In the genomic region with DNA sequence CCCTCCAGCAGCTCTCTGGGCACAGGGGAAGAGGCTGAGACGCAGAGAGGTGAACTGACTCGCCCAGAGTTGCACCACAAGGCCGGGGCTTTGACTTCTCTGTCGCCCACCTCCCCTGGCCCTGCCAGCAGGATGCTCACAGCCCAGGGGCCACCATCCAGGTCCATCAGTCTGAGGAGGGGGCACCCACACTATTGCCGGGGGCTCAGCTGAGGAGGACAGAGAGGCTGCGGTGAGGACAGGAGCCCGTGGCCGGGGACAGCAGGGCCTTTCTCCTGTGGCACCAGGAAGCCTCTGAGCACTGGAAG, we compare ENCODE assay signal across 9 cellular contexts. TPM values are rescaled to one million over a fixed set of nuclear protein-coding genes. Genes with fewer than 3 reads are reported as not detected.
DNase-seq lines count a peak whose midpoint lies in the region; ATAC-seq and TF ChIP-seq lines count a peak whose summit lies in the region.
"Had no signal": no experiment of that assay in that cellular context is flagged by ENCODE, and none has a peak within 500 bp of the region (broad histone marks: within the 10 kb centered on the region; RNA-seq: fewer than 3 reads in every experiment).

No MANE protein-coding gene starts in this region.

- H3K9me3 ChIP-seq in AG04450 (ENCODE audit: control insufficient read depth, insufficient read depth, low read length): no peaks in the 10 kb centered on the region; the same call in 1 of the 2 replicates
- H3K9me3 ChIP-seq in osteoblast (ENCODE audit: low read depth, low read length): no peaks in the 10 kb centered on the region

- H2AFZ ChIP-seq in osteoblast (ENCODE audit: low read length): no peak overlapping the region

- no peak overlapping the region for H3K4me3 ChIP-seq in AG04450 (ENCODE audit: low read depth, low read length)
- H3K4me3 ChIP-seq in Jurkat, Clone E6-1 (ENCODE audit: low read length): peak overlapping the region; percentile 26
- no peak overlapping the region for H3K4me3 ChIP-seq in osteoblast (ENCODE audit: insufficient read depth, low read length)

- DNase-seq in AG04450 (ENCODE audit: low read depth, low spot score): no peak
- DNase-seq in Jurkat, Clone E6-1 (ENCODE audit: low read depth, low spot score): no peak
- no peak for DNase-seq in osteoblast (ENCODE audit: insufficient read length, low spot score, missing footprints)
- no peak for DNase-seq in putamen (ENCODE audit: low spot score)
- DNase-seq in NCI-H2196 treated with DMSO at 0.1 percent for 48 hours (lab: John Stamatoyannopoulos, UW; ENCODE audit: unreplicated experiment): no peak
- DNase-seq: NCI-H187 had no signal

- H3K27me3 ChIP-seq in AG04450 (ENCODE audit: control insufficient read depth, insufficient read depth, low read length) (no peaks in the 10 kb centered on the region), osteoblast (ENCODE audit: insufficient read depth, low read length) (no peaks in the 10 kb centered on the region)

- no peaks in the 10 kb centered on the region for H4K20me1 ChIP-seq in osteoblast (ENCODE audit: insufficient read depth, low read length)

- CTCF ChIA-PET in AG04450 (lab: Charles Lee): interaction anchor here (0.8 to 4.9 kb wide), 18 partner anchors 14 to 224 kb away, joined by 3 to 104 read pairs (median 8); no protein-coding TSS in a partner anchor

- peaks cover 28% of the 10 kb centered on the region for H3K4me1 ChIP-seq in osteoblast (ENCODE audit: insufficient read depth, low read length)

- H3K36me3 ChIP-seq in osteoblast (ENCODE audit: insufficient read depth, low read length): peaks cover 25% of the 10 kb centered on the region

- ATAC-seq in HG03045 (IDR thresholded peaks at IDR 0.05; ENCODE audit: unreplicated experiment) (no peak), HG03354 (IDR thresholded peaks at IDR 0.05; ENCODE audit: poor library complexity, severe bottlenecking, unreplicated experiment) (no peak)

- H3K27ac ChIP-seq in AG04450 (ENCODE audit: low read depth, low read length): peak overlapping the region; percentile 75
- H3K27ac ChIP-seq in cingulate gyrus (ENCODE audit: low read depth, low read length): peak overlapping the region; percentile 51
- peak overlapping the region; percentile 57 for H3K27ac ChIP-seq in osteoblast (ENCODE audit: low read depth, low read length)

- no peak overlapping the region for H3K4me2 ChIP-seq in osteoblast (ENCODE audit: insufficient read depth, low read length)

- H3K79me2 ChIP-seq in osteoblast (ENCODE audit: insufficient read depth, low read length): no peaks in the 10 kb centered on the region

- no peak for TF ChIP-seq CTCF in AG04450 (IDR thresholded peaks at IDR 0.05; ENCODE audit: low read depth, low read length)
- no peak for TF ChIP-seq CTCF in osteoblast (IDR thresholded peaks at IDR 0.05; ENCODE audit: extremely low read depth, low read depth, low read length)

- POLR2A ChIA-PET in AG04450 (lab: Yijun Ruan, JAX): interaction anchor here (1.6 kb wide), 1 partner anchor 81 kb away, joined by 15 read pairs; no protein-coding TSS in a partner anchor

RNA-seq across cellular contexts. Expression of gene KDM8, which starts 32.6 kb away (rescaled TPM):
- polyA plus RNA-seq in AG04450 (2011; rRNA removed): 2.5 and 2.8 TPM in 2 replicates
- polyA minus RNA-seq in AG04450 (2011; rRNA and poly(A)+ RNA removed): 4.2 and 5.4 TPM in 2 replicates
- polyA plus RNA-seq in Jurkat, Clone E6-1 (2012; ENCODE audit: insufficient read depth, insufficient read length): 7.9 TPM
- 2.9 and 6.2 TPM in 2 replicates for total RNA-seq in osteoblast

RNA-seq across cellular contexts. Expression of gene NSMCE1, which starts 32.7 kb away (rescaled TPM):
- 35.4 and 37.2 TPM in 2 replicates for polyA plus RNA-seq in AG04450 (2011; rRNA removed)
- 37.2 and 44.0 TPM in 2 replicates for polyA minus RNA-seq in AG04450 (2011; rRNA and poly(A)+ RNA removed)
- polyA plus RNA-seq in Jurkat, Clone E6-1 (2012; ENCODE audit: insufficient read depth, insufficient read length): 152 TPM
- total RNA-seq in osteoblast: 57.9 and 71.3 TPM in 2 replicates
